In genomic region chr14:53952533-53952932, GRCh38 we compare ENCODE assay signal across 8 cellular contexts. TPM values are rescaled to one million over a fixed set of nuclear protein-coding genes. Genes with fewer than 3 reads are reported as not detected.
DNase-seq lines count a peak whose midpoint lies in the region; ATAC-seq, FAIRE-seq and TF ChIP-seq lines count a peak whose summit lies in the region.

No MANE protein-coding gene starts in this region.

- no peak for ATAC-seq in memory B cell (ENCODE audit: low read depth)
- ATAC-seq in esophagus mucosa, result no peak
- no peak for ATAC-seq in GM19467 (IDR thresholded peaks at IDR 0.05; ENCODE audit: unreplicated experiment)

- H3K36me3 Mint-ChIP-seq in activated T-cell treated with anti-CD3 and anti-CD28 coated beads, Interleukin-2, amount 50 U/mL, for 24 hours (ENCODE audit: low read depth), result no peaks in the 10 kb centered on the region
- no peaks in the 10 kb centered on the region for H3K36me3 Mint-ChIP-seq in memory B cell

- no peak overlapping the region for H3K9ac ChIP-seq in mammary epithelial cell (ENCODE audit: insufficient read depth, low read length)

- H2AFZ ChIP-seq in mammary epithelial cell (ENCODE audit: low read depth, low read length), result peak overlapping the region; percentile 85

- H3K27me3 Mint-ChIP-seq in activated T-cell treated with anti-CD3 and anti-CD28 coated beads, Interleukin-2, amount 50 U/mL, for 24 hours, result peaks cover 93% of the 10 kb centered on the region
- H3K27me3 Mint-ChIP-seq in memory B cell, result peaks cover 21% of the 10 kb centered on the region

- peak overlapping the region; percentile 69 for H3K4me3 Mint-ChIP-seq in activated T-cell treated with anti-CD3 and anti-CD28 coated beads, Interleukin-2, amount 50 U/mL, for 24 hours
- H3K4me3 Mint-ChIP-seq in memory B cell, result peak overlapping the region; percentile 57

- peak overlapping the region; percentile 94 for H3K4me2 ChIP-seq in mammary epithelial cell (ENCODE audit: insufficient read depth, low read depth, low read length)

- H3K27me3 ChIP-seq in mammary epithelial cell (ENCODE audit: insufficient read depth, low read length) (no peaks in the 10 kb centered on the region), thymus (ENCODE audit: control insufficient read depth, insufficient read depth) (peaks cover 61% of the 10 kb centered on the region), small intestine (ENCODE audit: control insufficient read depth in 2 of 2, insufficient read depth in 2 of 2, low read length in 2 of 2) (peaks cover 0 to 3% of the 10 kb centered on the region in 2 donors)

- BruUV-seq in mammary epithelial cell (replicated peaks; lab: Mats Ljungman, UMichigan), result no TSS peak

- no peaks in the 10 kb centered on the region for H4K20me1 ChIP-seq in mammary epithelial cell (ENCODE audit: insufficient read depth, low read length)

- no peaks in the 10 kb centered on the region for H3K9me3 Mint-ChIP-seq in activated T-cell treated with anti-CD3 and anti-CD28 coated beads, Interleukin-2, amount 50 U/mL, for 24 hours
- H3K9me3 Mint-ChIP-seq in memory B cell, result no peaks in the 10 kb centered on the region

- intact Hi-C loops in mammary epithelial cell (cut with micrococcal nuclease), result loop anchor here (5.0 to 10.0 kb wide), 4 partner anchors 222 to 415 kb away; no protein-coding TSS in a partner anchor

- CTCF ChIA-PET in mammary epithelial cell (lab: Charles Lee; ENCODE audit: low non-redundant PET), result no interaction called here

- H3K36me3 ChIP-seq in mammary epithelial cell (ENCODE audit: insufficient read depth, low read length), result peaks cover 4% of the 10 kb centered on the region
- no peaks in the 10 kb centered on the region for H3K36me3 ChIP-seq in thymus (ENCODE audit: control insufficient read depth, insufficient read depth)
- no peaks in the 10 kb centered on the region for H3K36me3 ChIP-seq in small intestine (ENCODE audit: control insufficient read depth in 2 of 2, insufficient read depth in 2 of 2, low read length in 2 of 2)

- TF ChIP-seq CTCF in mammary epithelial cell (conservative IDR thresholded peaks at IDR 0.05 in 1 of 2, IDR thresholded peaks at IDR 0.05 in 1 of 2; ENCODE audit: extremely low read depth in 1 of 2, insufficient read depth in 1 of 2, low read depth in 1 of 2, low read length in 2 of 2), result no peak

- no peak for DNase-seq in activated T-cell treated with anti-CD3 and anti-CD28 coated beads, Interleukin-2, amount 50 U/mL, for 24 hours
- no peak for DNase-seq in activated T-cell treated with anti-CD3 and anti-CD28 coated beads, Interleukin-2, amount 50 U/mL, for 48 hours
- no peak for DNase-seq in mammary epithelial cell
- DNase-seq in memory B cell (ENCODE audit: low spot score in 2 of 2), result no peak
- DNase-seq in small intestine, result no peak

- H3K4me1 ChIP-seq in mammary epithelial cell (ENCODE audit: insufficient read depth, low read length) (peaks cover 17% of the 10 kb centered on the region), thymus (ENCODE audit: control insufficient read depth, insufficient read depth, low read length) (peaks cover 6% of the 10 kb centered on the region), small intestine (ENCODE audit: control insufficient read depth in 2 of 2, insufficient read depth in 1 of 2, low read depth in 1 of 2, low read length in 1 of 2) (peaks cover 0 to 3% of the 10 kb centered on the region in 2 donors)

- H3K27ac ChIP-seq in mammary epithelial cell (ENCODE audit: insufficient read depth, low read depth, low read length) (no peak overlapping the region), thymus (ENCODE audit: low read depth) (no peak overlapping the region), small intestine (ENCODE audit: low read depth in 1 of 2, low read length in 1 of 2) (peak overlapping the region in 1 of 2 donors; percentile 67)

- 55% methylated on average over 4 of the region's 10 CpGs for WGBS in mammary epithelial cell (ENCODE audit: low coverage, missing lambda C conversion rate)
- WGBS in thymus, result 41% methylated on average over 10 of the region's 10 CpGs
- 23 to 42% (median 38%) methylated on average over 10 of the region's 10 CpGs for WGBS in small intestine, 3 donors

- peaks cover 45% of the 10 kb centered on the region for H3K79me2 ChIP-seq in mammary epithelial cell (ENCODE audit: insufficient read depth, low read length)

- peaks cover 38% of the 10 kb centered on the region for H3K4me1 Mint-ChIP-seq in activated T-cell treated with anti-CD3 and anti-CD28 coated beads, Interleukin-2, amount 50 U/mL, for 24 hours (ENCODE audit: low read depth)
- peaks cover 15% of the 10 kb centered on the region for H3K4me1 Mint-ChIP-seq in memory B cell

- H3K9me3 ChIP-seq in mammary epithelial cell (replicated peaks; ENCODE audit: insufficient read depth, low read length) (no peaks in the 10 kb centered on the region), thymus (ENCODE audit: control insufficient read depth) (peaks cover 1% of the 10 kb centered on the region), small intestine (ENCODE audit: control insufficient read depth, low read depth) (no peaks in the 10 kb centered on the region)

- peak overlapping the region in 2 of 3 experiments; percentile 59 to 67 for H3K4me3 ChIP-seq in mammary epithelial cell (replicated peaks in 1 of 3; ENCODE audit: insufficient read depth in 1 of 3, low read depth in 2 of 3, low read length in 3 of 3)
- H3K4me3 ChIP-seq in thymus (ENCODE audit: low read length), result peak overlapping the region; percentile 51
- H3K4me3 ChIP-seq in small intestine (ENCODE audit: low read depth in 1 of 2, low read length in 2 of 2), result peak overlapping the region in 1 of 2 donors; percentile 54

- no peak overlapping the region for H3K27ac Mint-ChIP-seq in activated T-cell treated with anti-CD3 and anti-CD28 coated beads, Interleukin-2, amount 50 U/mL, for 24 hours
- no peak overlapping the region for H3K27ac Mint-ChIP-seq in memory B cell

- in situ Hi-C loops in mammary epithelial cell (cut with MboI; ENCODE audit: low sequenced_read_pairs in 2 of 2), result no loop called here

- no peak for FAIRE-seq in small intestine (lab: Jason Lieb, UNC)

- dilution Hi-C loops in mammary epithelial cell (cut with HindIII; ENCODE audit: low sequenced_read_pairs), result no loop called here

RNA-seq across cellular contexts. Expression of gene BMP4, which starts 4.1 kb away (rescaled TPM):
- total RNA-seq in mammary epithelial cell (1 to 10 TPM; 1.2 to 1.9 TPM), esophagus mucosa (2.0 TPM)
- polyA plus RNA-seq in mammary epithelial cell (7.5 TPM), thymus (4.0 TPM), small intestine (10 to 100 TPM in 1 of 3 donors, 1 to 10 TPM in 2; 1.6 to 11.7 (median 4.3) TPM)
- polyA minus RNA-seq in mammary epithelial cell, result 4.6 TPM
